1 cellular context compared by ENCODE assay signal in genomic region chr1:64898107-64898861, GRCh38.
TF ChIP-seq lines count a peak whose summit lies in the region.

No MANE protein-coding gene starts in this region.

TF ChIP-seq in HEK293, 187 proteins besides CTCF, POLR2A, EP300 and RAD21 (continued from another document and continues in another):
- TF ChIP-seq HIC1 (tag by site-specific recombination; IDR thresholded peaks at IDR 0.05), result 0 out of 2 replicates have a peak, but pooled peaks have one; percentile 10
- TF ChIP-seq ZNF24 (tag by site-specific recombination; IDR thresholded peaks at IDR 0.05), result peak; percentile 74; the same call in 1 of the 2 replicates
- peak; percentile 95 for TF ChIP-seq ZBTB20 (tag by site-specific recombination; IDR thresholded peaks at IDR 0.05)
- TF ChIP-seq ZNF211 (tag by site-specific recombination; IDR thresholded peaks at IDR 0.05; ENCODE audit: low read depth), result no peak
- TF ChIP-seq ZNF518A (tag by site-specific recombination; conservative IDR thresholded peaks at IDR 0.05; ENCODE audit: low read depth), result peak; percentile 27; the same call in 1 of the 2 replicates
- no peak for TF ChIP-seq ZFP41 (tag by site-specific recombination; IDR thresholded peaks at IDR 0.05; ENCODE audit: borderline replicate concordance)
- no peak for TF ChIP-seq ZBTB1 (tag by site-specific recombination; IDR thresholded peaks at IDR 0.05)
- TF ChIP-seq ZNF404 (tag by site-specific recombination; IDR thresholded peaks at IDR 0.05), result no peak
- peak; percentile 92 for TF ChIP-seq ZNF600 (tag by site-specific recombination; IDR thresholded peaks at IDR 0.05)
- TF ChIP-seq ZNF76 (tag by site-specific recombination; IDR thresholded peaks at IDR 0.05; ENCODE audit: borderline replicate concordance, low read depth), result no peak
- TF ChIP-seq MYNN (tag by site-specific recombination; IDR thresholded peaks at IDR 0.05; ENCODE audit: borderline replicate concordance), result no peak
- no peak for TF ChIP-seq KLF17 (tag by site-specific recombination; IDR thresholded peaks at IDR 0.05)
- TF ChIP-seq ZNF747 (tag by site-specific recombination; IDR thresholded peaks at IDR 0.05), result no peak
- peak; percentile 69; the same call in 1 of the 2 replicates for TF ChIP-seq ZEB2 (tag by site-specific recombination; IDR thresholded peaks at IDR 0.05)
- TF ChIP-seq ZNF394 (tag by site-specific recombination; IDR thresholded peaks at IDR 0.05; ENCODE audit: borderline replicate concordance), result peak; percentile 34; the same call in 1 of the 2 replicates
- peak; percentile 74 for TF ChIP-seq ZNF335 (tag by site-specific recombination; conservative IDR thresholded peaks at IDR 0.05)
- TF ChIP-seq ZNF433 (tag by site-specific recombination; IDR thresholded peaks at IDR 0.05; ENCODE audit: low read depth), result no peak
- no peak for TF ChIP-seq ZNF184 (tag by site-specific recombination; IDR thresholded peaks at IDR 0.05)
- TF ChIP-seq ZNF501 (tag by site-specific recombination; IDR thresholded peaks at IDR 0.05), result peak; percentile 17; the same call in 1 of the 2 replicates
- TF ChIP-seq SP7 (tag by site-specific recombination; IDR thresholded peaks at IDR 0.05), result peak; percentile 67; the same call in 1 of the 2 replicates
- TF ChIP-seq ZNF837 (tag by site-specific recombination; IDR thresholded peaks at IDR 0.05), result no peak
- TF ChIP-seq ZNF2 (tag by site-specific recombination; IDR thresholded peaks at IDR 0.05), result no peak
- no peak for TF ChIP-seq YY1 (tag by site-specific recombination; IDR thresholded peaks at IDR 0.05)
- no peak for TF ChIP-seq ZSCAN4 (tag by site-specific recombination; IDR thresholded peaks at IDR 0.05)
- TF ChIP-seq ZNF202 (tag by site-specific recombination; IDR thresholded peaks at IDR 0.05; ENCODE audit: borderline replicate concordance), result no peak
- TF ChIP-seq ZIC2 (tag by site-specific recombination; IDR thresholded peaks at IDR 0.05), result peak; percentile 55
- peak; percentile 94 for TF ChIP-seq IKZF3 (tag by site-specific recombination; IDR thresholded peaks at IDR 0.05)
- no peak for TF ChIP-seq ZNF596 (tag by site-specific recombination; IDR thresholded peaks at IDR 0.05)
- no peak for TF ChIP-seq ZNF701 (tag by site-specific recombination; IDR thresholded peaks at IDR 0.05)
- TF ChIP-seq PRDM6 (tag by site-specific recombination; IDR thresholded peaks at IDR 0.05), result peak; percentile 57; the same call in 1 of the 2 replicates
- no peak for TF ChIP-seq ZNF585B (tag by site-specific recombination; IDR thresholded peaks at IDR 0.05)
- no peak for TF ChIP-seq ZBTB7A (tag by site-specific recombination; IDR thresholded peaks at IDR 0.05; ENCODE audit: low read depth)
- no peak for TF ChIP-seq INSM2 (tag by site-specific recombination; IDR thresholded peaks at IDR 0.05)
- no peak for TF ChIP-seq KLF10 (tag by site-specific recombination; IDR thresholded peaks at IDR 0.05)
- no peak for TF ChIP-seq ZNF223 (tag by site-specific recombination; IDR thresholded peaks at IDR 0.05)
- no peak for TF ChIP-seq ZNF664 (tag by site-specific recombination; IDR thresholded peaks at IDR 0.05)
- 0 out of 2 replicates have a peak, but pooled peaks have one; percentile 21 for TF ChIP-seq ZFP37 (tag by site-specific recombination; IDR thresholded peaks at IDR 0.05)
- TF ChIP-seq ZBTB17 (tag by site-specific recombination; IDR thresholded peaks at IDR 0.05), result peak; percentile 89
- peak; percentile 38; the same call in 1 of the 2 replicates for TF ChIP-seq ZXDB (tag by site-specific recombination; IDR thresholded peaks at IDR 0.05)
- TF ChIP-seq EGR2 (tag by site-specific recombination; IDR thresholded peaks at IDR 0.05; ENCODE audit: low read depth), result no peak
- TF ChIP-seq ZNF660 (tag by site-specific recombination; IDR thresholded peaks at IDR 0.05), result peak; percentile 78
- TF ChIP-seq ZNF121 (tag by site-specific recombination; IDR thresholded peaks at IDR 0.05), result no peak
- TF ChIP-seq REST (tag by site-specific recombination; IDR thresholded peaks at IDR 0.05), result no peak
- TF ChIP-seq TRIM28 (IDR thresholded peaks at IDR 0.05; ENCODE audit: borderline replicate concordance, low read length), result peak; percentile 94
- peak; percentile 59; the same call in 1 of the 2 replicates for TF ChIP-seq ZNF639 (tag by site-specific recombination; IDR thresholded peaks at IDR 0.05)
- TF ChIP-seq PRDM1 (tag by site-specific recombination; IDR thresholded peaks at IDR 0.05), result no peak
